Comparison of ENCODE assay signal across 2 cellular contexts in the genomic region with DNA sequence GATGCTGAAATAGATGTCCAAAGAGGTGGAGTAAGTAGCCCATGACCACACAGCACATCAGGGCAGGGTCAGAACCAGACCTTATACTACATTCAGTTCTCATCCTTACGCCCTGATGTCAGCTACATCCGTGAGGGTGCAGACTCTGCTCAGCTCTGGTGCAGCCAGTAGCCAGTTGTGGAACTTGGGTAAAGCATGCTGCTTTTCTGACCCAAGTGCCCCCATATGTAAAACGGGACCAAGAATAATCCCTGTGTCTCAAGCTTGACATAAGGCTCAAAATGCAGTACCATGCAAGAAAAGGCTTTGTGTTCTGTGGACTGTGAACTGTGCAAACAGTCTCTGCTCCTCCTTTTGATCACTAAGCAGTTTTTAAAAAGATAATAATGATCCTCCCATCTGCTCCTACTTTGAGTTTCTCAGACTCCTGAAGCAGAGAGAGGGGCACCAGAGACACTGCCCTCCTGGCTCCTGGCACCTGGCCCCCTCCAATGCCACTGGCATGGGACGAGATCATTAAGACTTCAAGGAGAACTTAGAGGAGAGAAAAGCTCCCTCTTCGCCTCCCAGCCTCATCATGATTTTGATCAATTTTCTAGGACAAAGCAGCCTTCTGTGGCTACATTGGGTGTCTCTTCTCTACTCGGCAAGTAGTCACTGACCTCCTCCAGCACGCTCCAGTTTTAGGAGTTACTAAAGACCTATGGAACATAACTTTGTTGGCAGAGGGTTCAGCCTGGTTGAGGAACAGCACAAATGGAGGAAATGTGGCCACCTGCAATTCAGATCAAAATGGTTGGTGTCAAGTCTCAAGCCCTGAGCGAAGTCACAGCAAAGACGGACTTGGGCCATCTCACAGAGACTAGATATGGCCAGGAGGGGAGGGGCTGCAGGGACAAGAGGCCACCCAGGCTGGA.
A peak's percentile ranks its signal among the peaks of the same experiment; 100 is the strongest.
TF ChIP-seq lines count a peak whose summit lies in the region.

No MANE protein-coding gene starts in this region.

TF ChIP-seq in GM12891, 5 proteins besides CTCF, POLR2A, EP300 and RAD21:
- TF ChIP-seq POLR2AphosphoS5 (IDR thresholded peaks at IDR 0.05; ENCODE audit: low read depth, low read length), result no peak

TF ChIP-seq in GM12878, 131 proteins besides CTCF, POLR2A, EP300 and RAD21:
- TF ChIP-seq NR2F1 (conservative IDR thresholded peaks at IDR 0.05) (0 out of 2 replicates have a peak, but pooled peaks have one; percentile 10), BHLHE40 (IDR thresholded peaks at IDR 0.05; ENCODE audit: borderline replicate concordance in 1 of 2, low read depth in 2 of 2, low read length in 1 of 2) (no peak)
- TF ChIP-seq, protein P1, sequence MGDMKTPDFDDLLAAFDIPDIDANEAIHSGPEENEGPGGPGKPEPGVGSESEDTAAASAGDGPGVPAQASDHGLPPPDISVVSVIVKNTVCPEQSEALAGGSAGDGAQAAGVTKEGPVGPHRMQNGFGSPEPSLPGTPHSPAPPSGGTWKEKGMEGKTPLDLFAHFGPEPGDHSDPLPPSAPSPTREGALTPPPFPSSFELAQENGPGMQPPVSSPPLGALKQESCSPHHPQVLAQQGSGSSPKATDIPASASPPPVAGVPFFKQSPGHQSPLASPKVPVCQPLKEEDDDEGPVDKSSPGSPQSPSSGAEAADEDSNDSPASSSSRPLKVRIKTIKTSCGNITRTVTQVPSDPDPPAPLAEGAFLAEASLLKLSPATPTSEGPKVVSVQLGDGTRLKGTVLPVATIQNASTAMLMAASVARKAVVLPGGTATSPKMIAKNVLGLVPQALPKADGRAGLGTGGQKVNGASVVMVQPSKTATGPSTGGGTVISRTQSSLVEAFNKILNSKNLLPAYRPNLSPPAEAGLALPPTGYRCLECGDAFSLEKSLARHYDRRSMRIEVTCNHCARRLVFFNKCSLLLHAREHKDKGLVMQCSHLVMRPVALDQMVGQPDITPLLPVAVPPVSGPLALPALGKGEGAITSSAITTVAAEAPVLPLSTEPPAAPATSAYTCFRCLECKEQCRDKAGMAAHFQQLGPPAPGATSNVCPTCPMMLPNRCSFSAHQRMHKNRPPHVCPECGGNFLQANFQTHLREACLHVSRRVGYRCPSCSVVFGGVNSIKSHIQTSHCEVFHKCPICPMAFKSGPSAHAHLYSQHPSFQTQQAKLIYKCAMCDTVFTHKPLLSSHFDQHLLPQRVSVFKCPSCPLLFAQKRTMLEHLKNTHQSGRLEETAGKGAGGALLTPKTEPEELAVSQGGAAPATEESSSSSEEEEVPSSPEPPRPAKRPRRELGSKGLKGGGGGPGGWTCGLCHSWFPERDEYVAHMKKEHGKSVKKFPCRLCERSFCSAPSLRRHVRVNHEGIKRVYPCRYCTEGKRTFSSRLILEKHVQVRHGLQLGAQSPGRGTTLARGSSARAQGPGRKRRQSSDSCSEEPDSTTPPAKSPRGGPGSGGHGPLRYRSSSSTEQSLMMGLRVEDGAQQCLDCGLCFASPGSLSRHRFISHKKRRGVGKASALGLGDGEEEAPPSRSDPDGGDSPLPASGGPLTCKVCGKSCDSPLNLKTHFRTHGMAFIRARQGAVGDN (IDR thresholded peaks at IDR 0.05), result peak; percentile 30; the same call in 1 of the 2 replicates
- TF ChIP-seq, protein P2, sequence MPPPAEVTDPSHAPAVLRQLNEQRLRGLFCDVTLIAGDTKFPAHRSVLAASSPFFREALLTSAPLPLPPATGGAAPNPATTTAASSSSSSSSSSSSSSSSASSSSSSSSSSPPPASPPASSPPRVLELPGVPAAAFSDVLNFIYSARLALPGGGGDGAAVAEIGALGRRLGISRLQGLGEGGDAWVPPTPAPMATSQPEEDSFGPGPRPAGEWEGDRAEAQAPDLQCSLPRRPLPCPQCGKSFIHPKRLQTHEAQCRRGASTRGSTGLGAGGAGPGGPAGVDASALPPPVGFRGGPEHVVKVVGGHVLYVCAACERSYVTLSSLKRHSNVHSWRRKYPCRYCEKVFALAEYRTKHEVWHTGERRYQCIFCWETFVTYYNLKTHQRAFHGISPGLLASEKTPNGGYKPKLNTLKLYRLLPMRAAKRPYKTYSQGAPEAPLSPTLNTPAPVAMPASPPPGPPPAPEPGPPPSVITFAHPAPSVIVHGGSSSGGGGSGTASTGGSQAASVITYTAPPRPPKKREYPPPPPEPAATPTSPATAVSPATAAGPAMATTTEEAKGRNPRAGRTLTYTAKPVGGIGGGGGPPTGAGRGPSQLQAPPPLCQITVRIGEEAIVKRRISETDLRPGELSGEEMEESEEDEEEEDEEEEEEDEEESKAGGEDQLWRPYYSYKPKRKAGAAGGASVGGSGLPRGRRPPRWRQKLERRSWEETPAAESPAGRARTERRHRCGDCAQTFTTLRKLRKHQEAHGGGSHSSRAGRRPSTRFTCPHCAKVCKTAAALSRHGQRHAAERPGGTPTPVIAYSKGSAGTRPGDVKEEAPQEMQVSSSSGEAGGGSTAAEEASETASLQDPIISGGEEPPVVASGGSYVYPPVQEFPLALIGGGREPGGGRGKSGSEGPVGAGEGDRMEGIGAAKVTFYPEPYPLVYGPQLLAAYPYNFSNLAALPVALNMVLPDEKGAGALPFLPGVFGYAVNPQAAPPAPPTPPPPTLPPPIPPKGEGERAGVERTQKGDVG (CRISPR knock-in tag; IDR thresholded peaks at IDR 0.05), result 0 out of 2 replicates have a peak, but pooled peaks have one; percentile 44
TF ChIP-seq in GM12878: peak in this region for 3.
